24 cellular contexts compared by ENCODE assay signal in genomic region chr12:70711831-70712230, GRCh38.
"Had no signal": no experiment of that assay in that cellular context is flagged by ENCODE, and none has a peak within 500 bp of the region (broad histone marks: within the 10 kb centered on the region; RNA-seq: fewer than 3 reads in every experiment).

No MANE protein-coding gene starts in this region.

- FAIRE-seq: astrocyte, RCC 7860 had no signal

- ATAC-seq: activated CD8-positive, alpha-beta T cell treated with anti-CD3 and anti-CD28 coated beads, Interleukin-2, amount 10 ng/mL, durations not matched to agents 7 days and 5 days; activated naive CD4-positive, alpha-beta T cell treated with anti-CD3 and anti-CD28 coated beads, Interleukin-2, amount 50 U/mL, for 72 hours; PC-3; SK-N-SH treated with all-trans-retinoic acid at 6 μM for 48 hours; WTC11 had no signal

- H3K4me3 ChIP-seq: SJSA1 had no signal

- H3K27me3 ChIP-seq: SJSA1 had no signal

- H3K27ac ChIP-seq: SJSA1 had no signal

- H3K36me3 ChIP-seq: SJSA1 had no signal

- DNase-seq: activated CD4-positive, alpha-beta T cell treated with anti-CD3 and anti-CD28 coated beads for 48 hours; activated CD4-positive, alpha-beta T cell treated with anti-CD3 and anti-CD28 coated beads, Interleukin-2, amount 50 U/mL, for 4 hours; activated CD4-positive, CD25-positive, alpha-beta regulatory T cell treated with anti-CD3 and anti-CD28 coated beads, Interleukin-2, amount 50 U/mL, for 72 hours; activated CD8-positive, alpha-beta memory T cell treated with anti-CD3 and anti-CD28 coated beads, Interleukin-2, amount 50 U/mL, for 48 hours; activated CD8-positive, alpha-beta T cell treated with anti-CD3 and anti-CD28 coated beads, Interleukin-2, amount 10 ng/mL, durations not matched to agents 7 days and 5 days; activated effector memory CD4-positive, alpha-beta T cell treated with Interleukin-2 at 50 U/mL for 16 hours; activated naive CD4-positive, alpha-beta T cell treated with Interleukin-2 at 50 U/mL for 16 hours; activated T-cell treated with anti-CD3 and anti-CD28 coated beads, Interleukin-2, amount 50 U/mL, for 1 hour; amygdala; NCI-H1105 treated with DMSO at 0.1 percent for 48 hours; NCI-H1436 treated with DMSO at 0.1 percent for 48 hours; NCI-H187; NCI-H2081; NCI-H446; NCI-H524; PC-3; SHP77; SW 1271 had no signal

- H3K4me1 ChIP-seq: SJSA1 had no signal

- H3K9me3 ChIP-seq: SJSA1 had no signal
